ENCODE assay signal across 1 cellular context in the genomic region with DNA sequence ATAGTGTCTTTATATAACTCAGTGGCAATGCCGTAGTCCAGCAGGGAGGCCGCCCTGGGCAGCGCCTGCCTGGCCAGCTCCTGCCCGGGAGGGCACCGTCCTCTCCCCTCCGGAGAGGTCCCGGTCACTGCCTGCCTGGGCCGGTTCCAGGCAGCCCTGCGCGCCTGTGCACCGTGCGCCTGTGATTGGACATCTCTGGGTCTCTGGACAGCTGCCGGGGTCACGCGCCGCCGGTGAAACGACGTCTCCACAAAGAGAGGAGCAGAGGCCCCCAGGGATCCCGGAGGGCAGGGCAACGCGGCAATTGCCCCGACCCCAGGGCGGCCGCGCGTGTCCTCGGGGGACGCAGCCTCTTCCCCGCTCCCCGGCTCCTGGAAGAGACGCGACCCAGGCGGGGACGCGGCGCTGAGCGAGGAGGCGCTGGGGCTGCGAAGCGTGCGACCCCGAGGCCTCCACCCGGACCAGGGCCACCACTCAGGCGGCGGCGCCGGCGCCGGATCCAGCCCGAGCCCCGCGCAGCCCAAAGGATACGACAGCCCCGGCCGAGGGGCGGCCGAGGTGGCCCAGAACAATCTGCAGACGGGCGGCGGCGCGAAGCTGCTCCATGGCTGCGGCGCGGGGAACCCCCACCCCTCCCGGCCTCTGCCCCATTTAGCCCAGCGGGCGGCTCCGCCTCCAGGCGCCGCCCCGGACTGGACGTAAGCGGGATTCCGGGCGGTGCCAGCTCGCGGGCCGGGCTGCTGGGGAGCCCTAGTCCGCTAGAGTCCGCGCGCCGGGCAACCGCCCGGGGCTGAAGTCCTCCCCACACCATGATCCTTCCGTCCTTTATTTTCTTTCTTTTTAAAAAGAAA.
TF ChIP-seq lines count a peak whose summit lies in the region.

Gene PHYH (minus strand): TSS at position 628 of the 851 bp plus-strand sequence. CDS start 22 bp downstream, at position 606.

TF ChIP-seq in Ishikawa, 13 proteins besides CTCF, POLR2A, EP300 and RAD21 (continued from another document):
- TF ChIP-seq, protein P1, sequence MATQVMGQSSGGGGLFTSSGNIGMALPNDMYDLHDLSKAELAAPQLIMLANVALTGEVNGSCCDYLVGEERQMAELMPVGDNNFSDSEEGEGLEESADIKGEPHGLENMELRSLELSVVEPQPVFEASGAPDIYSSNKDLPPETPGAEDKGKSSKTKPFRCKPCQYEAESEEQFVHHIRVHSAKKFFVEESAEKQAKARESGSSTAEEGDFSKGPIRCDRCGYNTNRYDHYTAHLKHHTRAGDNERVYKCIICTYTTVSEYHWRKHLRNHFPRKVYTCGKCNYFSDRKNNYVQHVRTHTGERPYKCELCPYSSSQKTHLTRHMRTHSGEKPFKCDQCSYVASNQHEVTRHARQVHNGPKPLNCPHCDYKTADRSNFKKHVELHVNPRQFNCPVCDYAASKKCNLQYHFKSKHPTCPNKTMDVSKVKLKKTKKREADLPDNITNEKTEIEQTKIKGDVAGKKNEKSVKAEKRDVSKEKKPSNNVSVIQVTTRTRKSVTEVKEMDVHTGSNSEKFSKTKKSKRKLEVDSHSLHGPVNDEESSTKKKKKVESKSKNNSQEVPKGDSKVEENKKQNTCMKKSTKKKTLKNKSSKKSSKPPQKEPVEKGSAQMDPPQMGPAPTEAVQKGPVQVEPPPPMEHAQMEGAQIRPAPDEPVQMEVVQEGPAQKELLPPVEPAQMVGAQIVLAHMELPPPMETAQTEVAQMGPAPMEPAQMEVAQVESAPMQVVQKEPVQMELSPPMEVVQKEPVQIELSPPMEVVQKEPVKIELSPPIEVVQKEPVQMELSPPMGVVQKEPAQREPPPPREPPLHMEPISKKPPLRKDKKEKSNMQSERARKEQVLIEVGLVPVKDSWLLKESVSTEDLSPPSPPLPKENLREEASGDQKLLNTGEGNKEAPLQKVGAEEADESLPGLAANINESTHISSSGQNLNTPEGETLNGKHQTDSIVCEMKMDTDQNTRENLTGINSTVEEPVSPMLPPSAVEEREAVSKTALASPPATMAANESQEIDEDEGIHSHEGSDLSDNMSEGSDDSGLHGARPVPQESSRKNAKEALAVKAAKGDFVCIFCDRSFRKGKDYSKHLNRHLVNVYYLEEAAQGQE (IDR thresholded peaks at IDR 0.05; ENCODE audit: low read depth) = no peak
- TF ChIP-seq TAF1 (IDR thresholded peaks at IDR 0.05; ENCODE audit: low read depth) (peak; percentile 40), EGR1 (IDR thresholded peaks at IDR 0.05) (no peak)
TF ChIP-seq in Ishikawa: peak in this region for 7.
